In genomic region chr10:29540016-29540415, GRCh38 we compare ENCODE assay signal across 15 cellular contexts.
"Had no signal": no experiment of that assay in that cellular context is flagged by ENCODE, and none has a peak within 500 bp of the region (broad histone marks: within the 10 kb centered on the region; RNA-seq: fewer than 3 reads in every experiment).

No MANE protein-coding gene starts in this region.

- H3K27ac ChIP-seq: body of pancreas had no signal

- H3K4me3 ChIP-seq: body of pancreas, thoracic aorta had no signal

- H3K9me3 Mint-ChIP-seq: activated CD4-positive, alpha-beta T cell treated with anti-CD3 and anti-CD28 coated beads, Interleukin-2, amount 10 ng/mL, durations not matched to agents 24 days and 14 days; activated naive CD4-positive, alpha-beta T cell treated with anti-CD3 and anti-CD28 coated beads for 36 hours; activated T-helper 17 cell treated with anti-CD3 and anti-CD28 coated beads, Interleukin-2, amount 50 U/mL, for 72 hours; central memory CD8-positive, alpha-beta T cell; nephron progenitor cell; WTC11 had no signal

- H3K27me3 ChIP-seq: body of pancreas had no signal

- H3K36me3 Mint-ChIP-seq: WTC11 had no signal

- H3K4me3 Mint-ChIP-seq: activated CD4-positive, alpha-beta T cell treated with anti-CD3 and anti-CD28 coated beads, Interleukin-2, amount 10 ng/mL, durations not matched to agents 24 days and 14 days; activated naive CD4-positive, alpha-beta T cell treated with anti-CD3 and anti-CD28 coated beads for 36 hours; activated T-helper 17 cell treated with anti-CD3 and anti-CD28 coated beads, Interleukin-2, amount 50 U/mL, for 72 hours; central memory CD8-positive, alpha-beta T cell; nephron progenitor cell; WTC11 had no signal

- H3K9me3 ChIP-seq: body of pancreas, thoracic aorta had no signal

- H3K27me3 Mint-ChIP-seq: activated CD4-positive, alpha-beta T cell treated with anti-CD3 and anti-CD28 coated beads, Interleukin-2, amount 10 ng/mL, durations not matched to agents 24 days and 14 days; activated T-helper 17 cell treated with anti-CD3 and anti-CD28 coated beads, Interleukin-2, amount 50 U/mL, for 72 hours; central memory CD8-positive, alpha-beta T cell had no signal

- DNase-seq: activated CD4-positive, alpha-beta T cell treated with anti-CD3 and anti-CD28 coated beads, Interleukin-2, amount 10 ng/mL, durations not matched to agents 24 days and 14 days; activated naive CD4-positive, alpha-beta T cell treated with anti-CD3 and anti-CD28 coated beads for 36 hours; body of pancreas; cortex of kidney; effector CD8-positive, alpha-beta T cell; left colon; mammary epithelial cell; nephron progenitor cell; stimulated activated CD4-positive, alpha-beta T cell treated with anti-CD3 and anti-CD28 coated beads, Interleukin-4, amount 100 ng/mL, for 1 hour; stimulated activated CD8-positive, alpha-beta memory T cell treated with anti-CD3 and anti-CD28 coated beads, Interleukin-4, amount 100 ng/mL, for 48 hours; stimulated activated naive CD8-positive, alpha-beta T cell treated with anti-CD3 and anti-CD28 coated beads, Interleukin-15, Interleukin-2, amounts not matched to agents 100 U/mL and 50 U/mL, for 24 hours had no signal

- H3K27ac Mint-ChIP-seq: activated CD4-positive, alpha-beta T cell treated with anti-CD3 and anti-CD28 coated beads, Interleukin-2, amount 10 ng/mL, durations not matched to agents 24 days and 14 days; activated naive CD4-positive, alpha-beta T cell treated with anti-CD3 and anti-CD28 coated beads for 36 hours; activated T-helper 17 cell treated with anti-CD3 and anti-CD28 coated beads, Interleukin-2, amount 50 U/mL, for 72 hours; nephron progenitor cell; WTC11 had no signal

- ATAC-seq: activated T-helper 17 cell treated with anti-CD3 and anti-CD28 coated beads, Interleukin-2, amount 50 U/mL, for 72 hours; body of pancreas; left colon; stimulated activated naive CD8-positive, alpha-beta T cell treated with anti-CD3 and anti-CD28 coated beads, Interleukin-15, Interleukin-2, amounts not matched to agents 100 U/mL and 50 U/mL, for 24 hours; WTC11 had no signal
